ENCODE assay signal across 1 cellular context in the genomic region with DNA sequence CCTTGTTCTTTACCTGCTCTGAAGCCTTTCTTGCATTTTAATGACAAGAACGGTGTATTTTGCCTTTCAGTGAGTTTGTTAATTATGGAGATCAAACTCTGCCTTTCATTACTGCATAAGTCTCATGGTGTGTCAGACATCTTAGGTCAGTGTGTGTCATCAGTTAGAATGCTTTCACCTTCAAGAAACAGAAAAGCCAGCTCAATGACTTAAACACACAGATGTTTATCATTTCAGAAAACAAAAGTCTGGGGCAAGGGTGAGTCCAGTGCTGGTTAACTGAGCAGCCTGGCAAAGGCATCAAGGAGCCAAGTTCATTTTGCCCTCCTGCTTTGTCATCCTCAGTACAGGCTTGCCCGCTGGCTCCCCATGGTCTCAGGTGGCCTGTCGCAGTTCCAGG.
TF ChIP-seq lines count a peak whose summit lies in the region.

No MANE protein-coding gene starts in this region.

TF ChIP-seq in endothelial cell of umbilical vein, 7 proteins besides CTCF, POLR2A, EP300 and RAD21:
- TF ChIP-seq GATA2 (IDR thresholded peaks at IDR 0.05; ENCODE audit: insufficient read depth, insufficient read length, low read depth, low read length), result peak; percentile 74
- TF ChIP-seq POLR2AphosphoS5 (IDR thresholded peaks at IDR 0.05; ENCODE audit: insufficient read depth, low read depth, low read length), result no peak
- TF ChIP-seq FOS (IDR thresholded peaks at IDR 0.05; ENCODE audit: borderline replicate concordance, insufficient read depth, low read length), result peak; percentile 20
- no peak for TF ChIP-seq EZH2 (IDR thresholded peaks at IDR 0.05; ENCODE audit: borderline replicate concordance, low read depth, low read length, severe bottlenecking)
- no peak for TF ChIP-seq JUN (IDR thresholded peaks at IDR 0.05; ENCODE audit: borderline replicate concordance, insufficient read depth, insufficient read length, low read depth)
